ENCODE assay signal across 19 cellular contexts in the genomic region with DNA sequence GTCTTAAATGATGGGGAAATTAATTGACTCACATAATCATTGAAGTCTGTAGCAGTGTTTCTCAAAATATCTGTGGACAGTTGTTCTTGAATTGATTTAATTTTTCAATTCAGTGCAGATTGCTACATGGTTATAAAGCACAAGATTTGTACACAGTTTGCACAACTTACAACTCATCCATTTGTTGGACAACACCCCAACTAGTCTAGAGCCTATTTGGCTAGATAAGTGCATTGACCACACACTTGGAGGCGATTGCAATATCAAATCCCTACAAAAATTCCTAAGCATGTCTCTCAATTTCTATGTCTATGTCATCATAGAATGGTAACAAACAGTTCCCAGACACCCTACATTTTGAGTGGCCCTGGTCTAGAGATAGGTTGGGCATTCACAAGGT.
"Had no signal": no experiment of that assay in that cellular context is flagged by ENCODE, and none has a peak within 500 bp of the region (broad histone marks: within the 10 kb centered on the region; RNA-seq: fewer than 3 reads in every experiment).

No MANE protein-coding gene starts in this region.

- DNase-seq: effector CD4-positive, alpha-beta T cell; endodermal cell; erythroblast; foreskin keratinocyte; heart left ventricle; hippocampal formation; mesendoderm; naive B cell; nephron progenitor cell; posterior cingulate gyrus; stimulated activated CD4-positive, alpha-beta T cell treated with anti-CD3 and anti-CD28 coated beads, Interleukin-4, amount 100 ng/mL, for 1 hour; stimulated activated CD8-positive, alpha-beta memory T cell treated with anti-CD3 and anti-CD28 coated beads, Interleukin-4, amount 100 ng/mL, for 48 hours; stimulated activated naive CD8-positive, alpha-beta T cell treated with anti-CD3 and anti-CD28 coated beads, Interleukin-15, Interleukin-2, amounts not matched to agents 100 U/mL and 50 U/mL, for 24 hours; tibial artery; upper lobe of left lung; uterus had no signal

- H3K4me1 Mint-ChIP-seq: naive B cell; nephron progenitor cell; stimulated activated effector memory CD8-positive, alpha-beta T cell treated with anti-CD3 and anti-CD28 coated beads, Interleukin-12 subunit alpha, Interleukin-12 subunit beta, amount 100 ng/mL, for 72 hours had no signal

- H3K9me3 ChIP-seq: tibial artery, upper lobe of left lung, uterus had no signal

- H3K4me1 ChIP-seq: foreskin keratinocyte, heart left ventricle, tibial artery, upper lobe of left lung, uterus had no signal

- H3K36me3 Mint-ChIP-seq: naive B cell; stimulated activated effector memory CD8-positive, alpha-beta T cell treated with anti-CD3 and anti-CD28 coated beads, Interleukin-12 subunit alpha, Interleukin-12 subunit beta, amount 100 ng/mL, for 72 hours had no signal

- H3K27ac Mint-ChIP-seq: endodermal cell; naive B cell; nephron progenitor cell; stimulated activated effector memory CD8-positive, alpha-beta T cell treated with anti-CD3 and anti-CD28 coated beads, Interleukin-12 subunit alpha, Interleukin-12 subunit beta, amount 100 ng/mL, for 72 hours had no signal

- H3K27me3 ChIP-seq: heart left ventricle, tibial artery, upper lobe of left lung, uterus had no signal

- H3K27ac ChIP-seq: coronary artery, foreskin keratinocyte, heart left ventricle, tibial artery, upper lobe of left lung, uterus had no signal

- ATAC-seq: foreskin keratinocyte; heart left ventricle; stimulated activated effector memory CD8-positive, alpha-beta T cell treated with anti-CD3 and anti-CD28 coated beads, Interleukin-12 subunit alpha, Interleukin-12 subunit beta, amount 100 ng/mL, for 72 hours; stimulated activated naive CD8-positive, alpha-beta T cell treated with anti-CD3 and anti-CD28 coated beads, Interleukin-15, Interleukin-2, amounts not matched to agents 100 U/mL and 50 U/mL, for 24 hours had no signal

- H3K36me3 ChIP-seq: heart left ventricle, tibial artery, upper lobe of left lung, uterus had no signal

- H3K9me3 Mint-ChIP-seq: nephron progenitor cell; stimulated activated effector memory CD8-positive, alpha-beta T cell treated with anti-CD3 and anti-CD28 coated beads, Interleukin-12 subunit alpha, Interleukin-12 subunit beta, amount 100 ng/mL, for 72 hours had no signal

- H3K4me3 Mint-ChIP-seq: endodermal cell; naive B cell; nephron progenitor cell; stimulated activated effector memory CD8-positive, alpha-beta T cell treated with anti-CD3 and anti-CD28 coated beads, Interleukin-12 subunit alpha, Interleukin-12 subunit beta, amount 100 ng/mL, for 72 hours had no signal

- H3K4me3 ChIP-seq: coronary artery, heart left ventricle, smooth muscle cell, tibial artery, upper lobe of left lung, uterus had no signal
